ENCODE assay signal across 29 cellular contexts in genomic region chr3:30098206-30098605, GRCh38.
DNase-seq lines count a peak whose midpoint lies in the region; ATAC-seq, FAIRE-seq and TF ChIP-seq lines count a peak whose summit lies in the region.
"Had no signal": no experiment of that assay in that cellular context is flagged by ENCODE, and none has a peak within 500 bp of the region (broad histone marks: within the 10 kb centered on the region; RNA-seq: fewer than 3 reads in every experiment).

No MANE protein-coding gene starts in this region.

- no peaks in the 10 kb centered on the region for H3K36me3 Mint-ChIP-seq in activated naive CD8-positive, alpha-beta T cell treated with anti-CD3 and anti-CD28 coated beads, Interleukin-2, amount 50 U/mL, for 24 hours (ENCODE audit: low read depth)
- H3K36me3 Mint-ChIP-seq in activated naive CD8-positive, alpha-beta T cell treated with anti-CD3 and anti-CD28 coated beads for 36 hours = peaks cover 7% of the 10 kb centered on the region
- H3K36me3 Mint-ChIP-seq: activated naive CD4-positive, alpha-beta T cell treated with anti-CD3 and anti-CD28 coated beads, Interleukin-2, amount 10 ng/mL, durations not matched to agents 7 days and 5 days had no signal

- no peaks in the 10 kb centered on the region for H3K79me2 ChIP-seq in keratinocyte (ENCODE audit: control insufficient read depth, insufficient read depth, low read length)

- no peak overlapping the region for H3K4me3 Mint-ChIP-seq in activated naive CD8-positive, alpha-beta T cell treated with anti-CD3 and anti-CD28 coated beads, Interleukin-2, amount 50 U/mL, for 24 hours
- no peak overlapping the region for H3K4me3 Mint-ChIP-seq in activated naive CD8-positive, alpha-beta T cell treated with anti-CD3 and anti-CD28 coated beads for 36 hours
- H3K4me3 Mint-ChIP-seq: activated CD4-positive, alpha-beta T cell treated with anti-CD3 and anti-CD28 coated beads, Interleukin-2, amount 10 ng/mL, durations not matched to agents 7 days and 5 days; activated naive CD4-positive, alpha-beta T cell treated with anti-CD3 and anti-CD28 coated beads, Interleukin-2, amount 10 ng/mL, durations not matched to agents 7 days and 5 days; activated T-cell treated with anti-CD3 and anti-CD28 coated beads, Interleukin-2, amount 50 U/mL, for 72 hours; B cell; CD8-positive, alpha-beta memory T cell; stimulated activated naive CD8-positive, alpha-beta T cell treated with anti-CD3 and anti-CD28 coated beads, Interleukin-15, amount 100 ng/mL, for 72 hours had no signal

- H3K27ac ChIP-seq in keratinocyte (ENCODE audit: control insufficient read depth, insufficient read depth, low read length) = peak overlapping the region; percentile 69
- H3K27ac ChIP-seq: 22Rv1, prostate gland, SK-N-MC, tibial artery, WERI-Rb-1 had no signal

- DNase-seq in activated naive CD8-positive, alpha-beta T cell treated with anti-CD3 and anti-CD28 coated beads, Interleukin-2, amount 50 U/mL, for 24 hours = no peak
- no peak for DNase-seq in activated naive CD8-positive, alpha-beta T cell treated with anti-CD3 and anti-CD28 coated beads for 36 hours
- peak; percentile 3 for DNase-seq in astrocyte of the hippocampus (ENCODE audit: low read depth, low spot score)
- no peak for DNase-seq in keratinocyte (ENCODE audit: low read depth, low spot score)
- no peak for DNase-seq in NCI-H2196 treated with DMSO at 0.1 percent for 48 hours (lab: John Stamatoyannopoulos, UW; ENCODE audit: unreplicated experiment)
- no peak for DNase-seq in mesenteric fat pad (ENCODE audit: low spot score)
- DNase-seq: activated CD4-positive, alpha-beta T cell treated with anti-CD3 and anti-CD28 coated beads, Interleukin-2, amount 10 ng/mL, durations not matched to agents 7 days and 5 days; activated naive CD4-positive, alpha-beta T cell treated with anti-CD3 and anti-CD28 coated beads, Interleukin-2, amount 10 ng/mL, durations not matched to agents 7 days and 5 days; activated T-cell treated with anti-CD3 and anti-CD28 coated beads, Interleukin-2, amount 50 U/mL, for 72 hours; anterior cingulate cortex; CD8-positive, alpha-beta memory T cell; central memory CD4-positive, alpha-beta T cell; GF-D8; hippocampal formation; NCI-H1105; NCI-H2081 treated with DMSO at 0.1 percent for 48 hours; NCI-H446 treated with DMSO at 0.1 percent for 48 hours; stimulated activated naive CD8-positive, alpha-beta T cell treated with anti-CD3 and anti-CD28 coated beads, Interleukin-15, amount 100 ng/mL, for 72 hours; T-helper 2 cell; tibial artery; WERI-Rb-1 had no signal

- dilution Hi-C loops in keratinocyte (cut with MboI; ENCODE audit: extremely low pct_ligation_motif_present, low sequenced_read_pairs) = no loop called here

- no peak overlapping the region for H2AFZ ChIP-seq in keratinocyte (ENCODE audit: control insufficient read depth, low read length)

- no peaks in the 10 kb centered on the region for H3K9me1 ChIP-seq in keratinocyte (ENCODE audit: control insufficient read depth, extremely low read depth, insufficient read depth, low read length)

- H3K36me3 ChIP-seq in keratinocyte (ENCODE audit: control insufficient read depth in 2 of 2, extremely low read depth in 1 of 2, insufficient read depth in 2 of 2, low read length in 2 of 2) = no peaks in the 10 kb centered on the region
- H3K36me3 ChIP-seq: prostate gland, tibial artery, WERI-Rb-1 had no signal

- no peak for TF ChIP-seq CTCF in keratinocyte (optimal IDR thresholded peaks at IDR 0.05 in 1 of 3, IDR thresholded peaks at IDR 0.05 in 1 of 3, conservative IDR thresholded peaks at IDR 0.05 in 1 of 3; ENCODE audit: extremely low read depth in 1 of 3, insufficient read depth in 2 of 3, low read length in 3 of 3)

- H3K9me3 ChIP-seq in keratinocyte (ENCODE audit: control insufficient read depth, low read depth, low read length) = no peaks in the 10 kb centered on the region
- H3K9me3 ChIP-seq: prostate gland had no signal

- no peak overlapping the region for H3K27ac Mint-ChIP-seq in activated naive CD8-positive, alpha-beta T cell treated with anti-CD3 and anti-CD28 coated beads, Interleukin-2, amount 50 U/mL, for 24 hours
- no peak overlapping the region for H3K27ac Mint-ChIP-seq in activated naive CD8-positive, alpha-beta T cell treated with anti-CD3 and anti-CD28 coated beads for 36 hours
- H3K27ac Mint-ChIP-seq: activated CD4-positive, alpha-beta T cell treated with anti-CD3 and anti-CD28 coated beads, Interleukin-2, amount 10 ng/mL, durations not matched to agents 7 days and 5 days; activated naive CD4-positive, alpha-beta T cell treated with anti-CD3 and anti-CD28 coated beads, Interleukin-2, amount 10 ng/mL, durations not matched to agents 7 days and 5 days; activated T-cell treated with anti-CD3 and anti-CD28 coated beads, Interleukin-2, amount 50 U/mL, for 72 hours; B cell; CD8-positive, alpha-beta memory T cell; stimulated activated naive CD8-positive, alpha-beta T cell treated with anti-CD3 and anti-CD28 coated beads, Interleukin-15, amount 100 ng/mL, for 72 hours had no signal

- H3K4me3 ChIP-seq in keratinocyte (ENCODE audit: control insufficient read depth in 2 of 3, extremely low read depth in 1 of 3, insufficient read depth in 2 of 3, low read depth in 1 of 3, low read length in 3 of 3) = no peak overlapping the region
- H3K4me3 ChIP-seq: prostate gland, SK-N-MC, tibial artery had no signal

- H3K9me3 Mint-ChIP-seq in activated naive CD8-positive, alpha-beta T cell treated with anti-CD3 and anti-CD28 coated beads, Interleukin-2, amount 50 U/mL, for 24 hours = peaks cover 6% of the 10 kb centered on the region
- H3K9me3 Mint-ChIP-seq in activated naive CD8-positive, alpha-beta T cell treated with anti-CD3 and anti-CD28 coated beads for 36 hours = peaks cover 10% of the 10 kb centered on the region
- H3K9me3 Mint-ChIP-seq: activated CD4-positive, alpha-beta T cell treated with anti-CD3 and anti-CD28 coated beads, Interleukin-2, amount 10 ng/mL, durations not matched to agents 7 days and 5 days; activated naive CD4-positive, alpha-beta T cell treated with anti-CD3 and anti-CD28 coated beads, Interleukin-2, amount 10 ng/mL, durations not matched to agents 7 days and 5 days had no signal

- ATAC-seq in activated naive CD8-positive, alpha-beta T cell treated with anti-CD3 and anti-CD28 coated beads, Interleukin-2, amount 50 U/mL, for 24 hours = peak; percentile 28
- ATAC-seq in HG02840 (IDR thresholded peaks at IDR 0.05; ENCODE audit: low FRiP score, unreplicated experiment) = no peak
- ATAC-seq in HG03354 (IDR thresholded peaks at IDR 0.05; ENCODE audit: poor library complexity, severe bottlenecking, unreplicated experiment) = no peak
- ATAC-seq: stimulated activated naive CD8-positive, alpha-beta T cell treated with anti-CD3 and anti-CD28 coated beads, Interleukin-15, amount 100 ng/mL, for 72 hours had no signal

- H3K4me1 Mint-ChIP-seq in activated naive CD8-positive, alpha-beta T cell treated with anti-CD3 and anti-CD28 coated beads, Interleukin-2, amount 50 U/mL, for 24 hours = peaks cover 10% of the 10 kb centered on the region
- H3K4me1 Mint-ChIP-seq in activated naive CD8-positive, alpha-beta T cell treated with anti-CD3 and anti-CD28 coated beads for 36 hours = peaks cover 9% of the 10 kb centered on the region
- H3K4me1 Mint-ChIP-seq: activated CD4-positive, alpha-beta T cell treated with anti-CD3 and anti-CD28 coated beads, Interleukin-2, amount 10 ng/mL, durations not matched to agents 7 days and 5 days; activated naive CD4-positive, alpha-beta T cell treated with anti-CD3 and anti-CD28 coated beads, Interleukin-2, amount 10 ng/mL, durations not matched to agents 7 days and 5 days; B cell; CD8-positive, alpha-beta memory T cell had no signal

- no peaks in the 10 kb centered on the region for H4K20me1 ChIP-seq in keratinocyte (ENCODE audit: control insufficient read depth, extremely low read depth, insufficient read depth, low read length)

- no peak for FAIRE-seq in keratinocyte (lab: Jason Lieb, UNC)
- FAIRE-seq: frontal cortex, islet of Langerhans had no signal

- no peaks in the 10 kb centered on the region for H3K27me3 Mint-ChIP-seq in activated naive CD8-positive, alpha-beta T cell treated with anti-CD3 and anti-CD28 coated beads, Interleukin-2, amount 50 U/mL, for 24 hours
- no peaks in the 10 kb centered on the region for H3K27me3 Mint-ChIP-seq in activated naive CD8-positive, alpha-beta T cell treated with anti-CD3 and anti-CD28 coated beads for 36 hours
- H3K27me3 Mint-ChIP-seq: activated naive CD4-positive, alpha-beta T cell treated with anti-CD3 and anti-CD28 coated beads, Interleukin-2, amount 10 ng/mL, durations not matched to agents 7 days and 5 days; stimulated activated naive CD8-positive, alpha-beta T cell treated with anti-CD3 and anti-CD28 coated beads, Interleukin-15, amount 100 ng/mL, for 72 hours had no signal

- H3K4me2 ChIP-seq in keratinocyte (ENCODE audit: control insufficient read depth, extremely low read depth, insufficient read depth, low read depth, low read length) = no peak overlapping the region

- peaks cover 16% of the 10 kb centered on the region for H3K4me1 ChIP-seq in keratinocyte (ENCODE audit: control insufficient read depth, extremely low read depth, insufficient read depth, low read length)
- H3K4me1 ChIP-seq: prostate gland, tibial artery had no signal

- peak overlapping the region; percentile 37 for H3K9ac ChIP-seq in keratinocyte (ENCODE audit: control insufficient read depth, extremely low read depth, insufficient read depth, low read length)

- H3K27me3 ChIP-seq in keratinocyte (ENCODE audit: control insufficient read depth, extremely low read depth, insufficient read depth, low read length) = no peaks in the 10 kb centered on the region
- H3K27me3 ChIP-seq: tibial artery had no signal
